In genomic region chr5:115815006-115815692, GRCh38 we compare ENCODE assay signal across 1 cellular context.
TF ChIP-seq lines count a peak whose summit lies in the region.

No MANE protein-coding gene starts in this region.

TF ChIP-seq in WTC11, 78 proteins besides CTCF, POLR2A, EP300 and RAD21 (continued from another document):
- TF ChIP-seq CDX4 (CRISPR knock-in tag; IDR thresholded peaks at IDR 0.05; ENCODE audit: borderline replicate concordance) (no peak), FOXP1 (CRISPR knock-in tag; IDR thresholded peaks at IDR 0.05; ENCODE audit: borderline replicate concordance) (no peak), ARID4B (CRISPR knock-in tag; IDR thresholded peaks at IDR 0.05; ENCODE audit: borderline replicate concordance) (no peak; the same call in 1 of the 2 replicates), ETV6 (CRISPR knock-in tag; IDR thresholded peaks at IDR 0.05) (no peak), ZSCAN18 (CRISPR knock-in tag; IDR thresholded peaks at IDR 0.05) (no peak), NR3C1 (CRISPR knock-in tag; conservative IDR thresholded peaks at IDR 0.05; ENCODE audit: low read depth) (no peak), ZNF416 (CRISPR knock-in tag; IDR thresholded peaks at IDR 0.05) (no peak), SMAD3 (CRISPR knock-in tag; IDR thresholded peaks at IDR 0.05; ENCODE audit: borderline replicate concordance) (no peak), ATF1 (CRISPR knock-in tag; IDR thresholded peaks at IDR 0.05) (no peak)
